Comparison of ENCODE assay signal across 8 cellular contexts in genomic region chr22:41621911-41622179, GRCh38. TPM values are rescaled to one million over a fixed set of nuclear protein-coding genes. Genes with fewer than 3 reads are reported as not detected.
DNase-seq lines count a peak whose midpoint lies in the region; ATAC-seq and TF ChIP-seq lines count a peak whose summit lies in the region.

No MANE protein-coding gene starts in this region.

- no peaks in the 10 kb centered on the region for H3K27me3 Mint-ChIP-seq in T-helper 17 cell

- peak overlapping the region; percentile 97 for H3K4me3 Mint-ChIP-seq in T-helper 17 cell

- H3K36me3 Mint-ChIP-seq in T-helper 17 cell (ENCODE audit: low read depth) = no peaks in the 10 kb centered on the region

- TF ChIP-seq CTCF in GM12875 (IDR thresholded peaks at IDR 0.05; ENCODE audit: borderline replicate concordance, insufficient read depth, low read depth, low read length) = no peak
- TF ChIP-seq CTCF in fibroblast of the aortic adventitia (IDR thresholded peaks at IDR 0.05; ENCODE audit: insufficient read depth, low read length) = no peak
- no peak for TF ChIP-seq CTCF in retinal pigment epithelial cell (conservative IDR thresholded peaks at IDR 0.05; ENCODE audit: low read depth, low read length)

- H3K4me1 Mint-ChIP-seq in T-helper 17 cell = peaks cover 18% of the 10 kb centered on the region

- no peaks in the 10 kb centered on the region for H3K9me3 ChIP-seq in T-helper 17 cell (ENCODE audit: control insufficient read depth, low read length, poor library complexity, severe bottlenecking)

- DNase-seq in T-helper 17 cell (no peak), fibroblast of the aortic adventitia (ENCODE audit: low read depth) (no peak), retinal pigment epithelial cell (ENCODE audit: low read depth) (no peak), A172 (ENCODE audit: low spot score) (no peak)
- no peak for DNase-seq in central memory CD4-positive, alpha-beta T cell
- no peak for DNase-seq in stimulated activated CD4-positive, alpha-beta T cell treated with anti-CD3 and anti-CD28 coated beads, Interleukin-4, amount 100 ng/mL, for 1 hour

- peak overlapping the region; percentile 98 for H3K27ac Mint-ChIP-seq in T-helper 17 cell

- H3K4me3 ChIP-seq in GM12875 (ENCODE audit: low read depth, low read length) = peak overlapping the region; percentile 89
- peak overlapping the region; percentile 90 for H3K4me3 ChIP-seq in fibroblast of the aortic adventitia (ENCODE audit: low read depth, low read length)
- H3K4me3 ChIP-seq in retinal pigment epithelial cell (ENCODE audit: low read length) = peak overlapping the region; percentile 92

- no peak for ATAC-seq in T-helper 17 cell
- no peak for ATAC-seq in GM19351 (IDR thresholded peaks at IDR 0.05; ENCODE audit: unreplicated experiment)

RNA-seq across cellular contexts. Expression of gene XRCC6, which starts 0.8 kb away (rescaled TPM):
- total RNA-seq in T-helper 17 cell (100 to 1,000 TPM; 147 to 165 TPM), fibroblast of the aortic adventitia (ENCODE audit: low replicate concordance) (214 and 276 TPM in 2 replicates)
- total RNA-seq in A172 (2014; rRNA removed; shearing (Covaris generic)) = 382 and 394 TPM in 2 replicates

RNA-seq across cellular contexts. Expression of gene DESI1, which starts 1.0 kb away (rescaled TPM):
- total RNA-seq in T-helper 17 cell (10 to 100 TPM; 16.3 to 19.1 TPM), fibroblast of the aortic adventitia (ENCODE audit: low replicate concordance) (4.8 and 20.8 TPM in 2 replicates)
- 15.2 and 15.8 TPM in 2 replicates for total RNA-seq in A172 (2014; rRNA removed; shearing (Covaris generic))

RNA-seq across cellular contexts. Expression of gene PMM1, which starts 32.2 kb away (rescaled TPM):
- total RNA-seq in T-helper 17 cell (10 to 100 TPM; 23.1 to 25.3 TPM), fibroblast of the aortic adventitia (ENCODE audit: low replicate concordance) (29.0 and 37.9 TPM in 2 replicates)
- 6.9 and 8.9 TPM in 2 replicates for total RNA-seq in A172 (2014; rRNA removed; shearing (Covaris generic))
